In genomic region chr9:96376926-96377874, GRCh38 we compare ENCODE assay signal across 8 cellular contexts. TPM values are rescaled to one million over a fixed set of nuclear protein-coding genes. Genes with fewer than 3 reads are reported as not detected.
A peak's percentile ranks its signal among the peaks of the same experiment; 100 is the strongest.
DNase-seq lines count a peak whose midpoint lies in the region; ATAC-seq and TF ChIP-seq lines count a peak whose summit lies in the region.
"Had no signal": no experiment of that assay in that cellular context is flagged by ENCODE, and none has a peak within 500 bp of the region (broad histone marks: within the 10 kb centered on the region; RNA-seq: fewer than 3 reads in every experiment).

No MANE protein-coding gene starts in this region.

- H3K9me3 Mint-ChIP-seq in stimulated activated effector memory CD8-positive, alpha-beta T cell treated with anti-CD3 and anti-CD28 coated beads, Interleukin-12 subunit alpha, Interleukin-12 subunit beta, amount 100 ng/mL, for 72 hours: no peaks in the 10 kb centered on the region

- H3K79me2 ChIP-seq in HCT116 (ENCODE audit: insufficient read depth, low read length): peaks cover 34% of the 10 kb centered on the region

- no peaks in the 10 kb centered on the region for H3K9me2 ChIP-seq in HCT116 (ENCODE audit: insufficient read depth)

- POLR2A ChIA-PET in HCT116 (lab: Charles Lee): no interaction called here

- no peak for DNase-seq in HCT116 (ENCODE audit: low read depth, low spot score)
- DNase-seq in SW480 (ENCODE audit: low spot score): peak; percentile 18
- DNase-seq in left cardiac atrium: no peak
- DNase-seq in stimulated activated effector memory CD8-positive, alpha-beta T cell treated with anti-CD3 and anti-CD28 coated beads, Interleukin-12 subunit alpha, Interleukin-12 subunit beta, amount 100 ng/mL, for 72 hours (ENCODE audit: low spot score in 2 of 2): no peak
- no peak for DNase-seq in GM19238 (ENCODE audit: insufficient read length, low spot score)
- DNase-seq: NCI-H146 had no signal

- intact Hi-C loops in HCT116 (cut with micrococcal nuclease) (no loop called here), left cardiac atrium (cut with DNase I) (no loop called here)

- H3K27ac ChIP-seq in HCT116 (ENCODE audit: low read depth, low read length): peak overlapping the region; percentile 78
- H3K27ac ChIP-seq in gastroesophageal sphincter: peak overlapping the region in 2 of 4 donors; percentile 19 to 55

- H3K9ac ChIP-seq in HCT116 (ENCODE audit: low read length): peak overlapping the region; percentile 12

- no peak for TF ChIP-seq RAD21 in HCT116 (IDR thresholded peaks at IDR 0.05; ENCODE audit: low read depth)

- H3K4me2 ChIP-seq in HCT116 (ENCODE audit: low read length): peak overlapping the region; percentile 57

- H3K27ac Mint-ChIP-seq in stimulated activated effector memory CD8-positive, alpha-beta T cell treated with anti-CD3 and anti-CD28 coated beads, Interleukin-12 subunit alpha, Interleukin-12 subunit beta, amount 100 ng/mL, for 72 hours: peak overlapping the region; percentile 30

- 46 to 52% methylated on average over 2 to 9 of the region's 11 CpGs for WGBS in gastroesophageal sphincter (ENCODE audit: low coverage in 1 of 2), 2 donors

- TF ChIP-seq EP300 in gastroesophageal sphincter (IDR thresholded peaks at IDR 0.05): no peak

- H3K4me1 ChIP-seq in HCT116 (ENCODE audit: control insufficient read depth in 1 of 2, insufficient read depth in 2 of 2, low read length in 2 of 2): peaks cover 36 to 56% of the 10 kb centered on the region in 2 experiments
- H3K4me1 ChIP-seq in gastroesophageal sphincter: peaks cover 0 to 40% (median 6%) of the 10 kb centered on the region in 3 donors

- H3K9me3 ChIP-seq in HCT116 (ENCODE audit: control insufficient read depth in 1 of 2, insufficient read depth in 1 of 2, low read depth in 1 of 2, low read length in 2 of 2): no peaks in the 10 kb centered on the region
- H3K9me3 ChIP-seq in gastroesophageal sphincter: no peaks in the 10 kb centered on the region

- peaks cover 24% of the 10 kb centered on the region for H3K4me1 Mint-ChIP-seq in stimulated activated effector memory CD8-positive, alpha-beta T cell treated with anti-CD3 and anti-CD28 coated beads, Interleukin-12 subunit alpha, Interleukin-12 subunit beta, amount 100 ng/mL, for 72 hours

- H3K4me3 Mint-ChIP-seq in stimulated activated effector memory CD8-positive, alpha-beta T cell treated with anti-CD3 and anti-CD28 coated beads, Interleukin-12 subunit alpha, Interleukin-12 subunit beta, amount 100 ng/mL, for 72 hours: no peak overlapping the region

- peak; percentile 66 for ATAC-seq in HCT116
- peak; percentile 63 to 76 for ATAC-seq in left cardiac atrium
- ATAC-seq in stimulated activated effector memory CD8-positive, alpha-beta T cell treated with anti-CD3 and anti-CD28 coated beads, Interleukin-12 subunit alpha, Interleukin-12 subunit beta, amount 100 ng/mL, for 72 hours: no peak
- no peak for ATAC-seq in gastroesophageal sphincter
- ATAC-seq in GM18517 (IDR thresholded peaks at IDR 0.05; ENCODE audit: unreplicated experiment): no peak

- no peaks in the 10 kb centered on the region for H3K27me3 ChIP-seq in HCT116 (ENCODE audit: insufficient read depth, low read length)
- H3K27me3 ChIP-seq in gastroesophageal sphincter: no peaks in the 10 kb centered on the region

- CTCF ChIA-PET in HCT116 (lab: Charles Lee): no interaction called here

- no TSS peak for BruUV-seq in HCT116 (replicated peaks; lab: Mats Ljungman, UMichigan)

- H4K20me1 ChIP-seq in HCT116 (ENCODE audit: insufficient read depth): no peaks in the 10 kb centered on the region

- H2AFZ ChIP-seq in HCT116 (ENCODE audit: low read depth, low read length, poor library complexity, severe bottlenecking): no peak overlapping the region

- H3K36me3 ChIP-seq in HCT116 (ENCODE audit: control insufficient read depth in 1 of 2, insufficient read depth in 2 of 2, low read length in 2 of 2) (no peaks in the 10 kb centered on the region), gastroesophageal sphincter (peaks cover 0 to 8% of the 10 kb centered on the region in 2 donors)

- no peak overlapping the region for H3K4me3 ChIP-seq in HCT116 (replicated peaks in 1 of 2; ENCODE audit: low read depth in 1 of 2, low read length in 2 of 2)
- H3K4me3 ChIP-seq in gastroesophageal sphincter: no peak overlapping the region

- RAD21 ChIA-PET in HCT116 (lab: Charles Lee; ENCODE audit: low non-redundant PET in 1 of 2, low total read pairs in 2 of 2, uncharacterized antibody in 2 of 2, unreplicated experiment in 2 of 2): no interaction called here

- no peak for TF ChIP-seq POLR2A in HCT116 (IDR thresholded peaks at IDR 0.05; ENCODE audit: borderline replicate concordance, extremely low read depth, insufficient read depth, insufficient read length)
- no peak for TF ChIP-seq POLR2A in gastroesophageal sphincter (IDR thresholded peaks at IDR 0.05)

- TF ChIP-seq CTCF in HCT116 (IDR thresholded peaks at IDR 0.05 in 2 of 3, conservative IDR thresholded peaks at IDR 0.05 in 1 of 3; ENCODE audit: borderline replicate concordance in 1 of 3, insufficient read depth in 1 of 3, low read depth in 2 of 3, low read length in 2 of 3) (no peak), gastroesophageal sphincter (IDR thresholded peaks at IDR 0.05) (no peak)

- H3K36me3 Mint-ChIP-seq in stimulated activated effector memory CD8-positive, alpha-beta T cell treated with anti-CD3 and anti-CD28 coated beads, Interleukin-12 subunit alpha, Interleukin-12 subunit beta, amount 100 ng/mL, for 72 hours: peaks cover 7% of the 10 kb centered on the region

TF ChIP-seq in HCT116, 20 proteins besides CTCF, POLR2A, EP300 and RAD21:
- no peak for TF ChIP-seq YY1 (IDR thresholded peaks at IDR 0.05; ENCODE audit: extremely low read depth, insufficient replicate concordance, low read depth, low read length)
- no peak for TF ChIP-seq SIN3A (IDR thresholded peaks at IDR 0.05; ENCODE audit: low read depth)
- TF ChIP-seq CEBPB (IDR thresholded peaks at IDR 0.05; ENCODE audit: low read depth): no peak
- TF ChIP-seq TCF7L2 (IDR thresholded peaks at IDR 0.05; ENCODE audit: borderline replicate concordance, extremely low read depth, insufficient read depth, insufficient read length): no peak
- no peak for TF ChIP-seq EGR1 (IDR thresholded peaks at IDR 0.05; ENCODE audit: low read depth)
- TF ChIP-seq ZNF274 (IDR thresholded peaks at IDR 0.05; ENCODE audit: low read depth, low read length): no peak
- TF ChIP-seq ZBTB33 (IDR thresholded peaks at IDR 0.05; ENCODE audit: extremely low read depth, insufficient replicate concordance, low read length): no peak
- no peak for TF ChIP-seq SRF (IDR thresholded peaks at IDR 0.05; ENCODE audit: low read depth)
- peak; percentile 12; the same call in 1 of the 2 replicates for TF ChIP-seq SP1 (IDR thresholded peaks at IDR 0.05; ENCODE audit: low read depth)
- TF ChIP-seq MAX (IDR thresholded peaks at IDR 0.05): peak; percentile 23; the same call in 1 of the 2 replicates
- no peak for TF ChIP-seq CBX3 (IDR thresholded peaks at IDR 0.05; ENCODE audit: low read depth)

RNA-seq across cellular contexts. Expression of gene SLC35D2, which starts 6.3 kb away (rescaled TPM):
- total RNA-seq in HCT116 (2021; ENCODE audit: unreplicated experiment) (32.5 TPM), left cardiac atrium (10 to 100 TPM; 14.1 to 14.2 TPM), gastroesophageal sphincter (10 to 100 TPM; 16.6 to 39.3 (median 26.1) TPM)
- 23.2 and 27.6 TPM in 2 replicates for polyA plus RNA-seq in HCT116 (2012)

RNA-seq across cellular contexts. Expression of gene ZNF367, which starts 41.0 kb away (rescaled TPM):
- 18.1 TPM for total RNA-seq in HCT116 (2021; ENCODE audit: unreplicated experiment)
- polyA plus RNA-seq in HCT116 (2012): 2.5 and 3.4 TPM in 2 replicates
- total RNA-seq in left cardiac atrium: 1 to 10 TPM; 2.2 to 3.1 TPM
- total RNA-seq in gastroesophageal sphincter: 1 to 10 TPM; 1.4 to 3.7 (median 2.5) TPM

Comparison
In these comparisons a context has a peak if more than half of its experiments do, and no peak if none do; other contexts are left out.
1. ATAC-seq: peak in HCT116 (single experiment) and left cardiac atrium (2 of 2); none in stimulated activated effector memory CD8-positive, alpha-beta T cell treated with anti-CD3 and anti-CD28 coated beads, Interleukin-12 subunit alpha, Interleukin-12 subunit beta, amount 100 ng/mL, for 72 hours (single experiment), gastroesophageal sphincter (single experiment) and GM18517 (single experiment).